In the genomic region with DNA sequence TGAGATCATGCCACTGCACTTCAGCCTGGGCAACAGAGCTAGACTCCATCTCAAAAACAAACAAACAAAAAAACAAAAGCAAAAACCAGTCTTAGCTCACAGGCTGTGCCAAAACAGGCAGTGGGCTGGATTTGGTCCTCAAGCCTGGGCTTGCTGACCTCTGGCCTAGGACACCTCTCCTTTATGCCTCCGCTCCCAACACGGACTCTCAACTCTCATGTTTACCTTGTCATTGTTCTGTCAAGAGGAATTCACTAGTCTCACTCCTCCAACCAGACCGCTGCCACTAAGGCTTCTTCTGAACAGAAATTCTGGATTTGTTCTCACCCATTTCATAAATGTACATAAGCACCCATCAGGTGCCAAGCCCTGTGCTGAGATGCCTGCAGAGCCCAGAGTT, we compare ENCODE assay signal across 7 cellular contexts. TPM values are rescaled to one million over a fixed set of nuclear protein-coding genes. Genes with fewer than 3 reads are reported as not detected.
"Had no signal": no experiment of that assay in that cellular context is flagged by ENCODE, and none has a peak within 500 bp of the region (broad histone marks: within the 10 kb centered on the region; RNA-seq: fewer than 3 reads in every experiment).

No MANE protein-coding gene starts in this region.

- H3K27ac ChIP-seq: GM23248, HL-60 had no signal

- H3K27ac Mint-ChIP-seq: HFFc6 had no signal

- H3K4me3 Mint-ChIP-seq: HFFc6 had no signal

- H3K36me3 ChIP-seq: HAP-1 had no signal

- H2AFZ ChIP-seq: GM23248 had no signal

- DNase-seq: GOT3 had no signal

- H3K9me3 Mint-ChIP-seq: HFFc6 had no signal

- H3K4me3 ChIP-seq: GM23248, HAP-1 had no signal

- H3K9me3 ChIP-seq: HAP-1 had no signal

RNA-seq across cellular contexts. Expression of gene FAM83F, which starts 42.6 kb away (rescaled TPM):
- total RNA-seq: GM23248, H4, HFFc6, IMR-90 had no signal
- polyA plus RNA-seq: GM23248, IMR-90 had no signal
